ENCODE assay signal across 8 cellular contexts in the genomic region with DNA sequence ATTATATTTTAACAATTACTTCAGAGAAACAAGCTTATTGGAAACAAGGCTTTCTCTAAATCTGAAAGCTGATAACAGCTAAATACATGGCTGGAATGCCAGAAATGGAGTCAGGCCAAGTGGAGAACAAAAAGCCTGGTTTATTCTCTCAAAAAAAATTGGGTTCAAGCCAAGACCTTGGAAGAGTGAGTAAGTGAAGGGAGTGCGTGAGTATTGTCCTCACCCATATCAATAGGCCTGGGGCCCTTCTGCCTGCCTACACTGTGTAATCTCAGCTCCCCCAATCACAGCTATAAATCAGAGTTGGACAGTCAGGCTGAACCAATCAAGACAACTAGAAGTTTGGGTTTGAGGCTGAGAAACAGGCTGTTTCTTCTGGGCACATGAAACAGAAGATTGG. TPM values are rescaled to one million over a fixed set of nuclear protein-coding genes. Genes with fewer than 3 reads are reported as not detected.
A peak's percentile ranks its signal among the peaks of the same experiment; 100 is the strongest.
DNase-seq lines count a peak whose midpoint lies in the region; ATAC-seq and TF ChIP-seq lines count a peak whose summit lies in the region.

No MANE protein-coding gene starts in this region.

- peaks cover 3% of the 10 kb centered on the region for H3K4me1 ChIP-seq in prostate gland (replicated peaks)

- TF ChIP-seq CTCF in fibroblast of villous mesenchyme (IDR thresholded peaks at IDR 0.05; ENCODE audit: insufficient read depth, low read depth, low read length): no peak
- TF ChIP-seq CTCF in prostate gland (IDR thresholded peaks at IDR 0.05): no peak

- no peaks in the 10 kb centered on the region for H3K27me3 ChIP-seq in prostate gland (replicated peaks; ENCODE audit: insufficient read depth)

- DNase-seq in activated T-cell treated with anti-CD3 and anti-CD28 coated beads, Interleukin-2, amount 50 U/mL, for 24 hours: no peak
- no peak for DNase-seq in activated T-cell treated with anti-CD3 and anti-CD28 coated beads, Interleukin-2, amount 50 U/mL, for 1 hour
- DNase-seq in T1000 (lab: John Stamatoyannopoulos, UW) (peak; percentile 37), fibroblast of villous mesenchyme (ENCODE audit: low read depth) (peak; percentile 80), prostate gland (ENCODE audit: low spot score) (no peak), retina (no peak), cerebellar nuclear complex (lab: John Stamatoyannopoulos, UW) (no peak)

- no peaks in the 10 kb centered on the region for H3K36me3 ChIP-seq in prostate gland

- intact Hi-C loops in prostate gland (cut with DNase I): loop anchor here (2.0 kb wide), 1 partner anchor 78 kb away; no protein-coding TSS in a partner anchor

- H3K9me3 Mint-ChIP-seq in activated T-cell treated with anti-CD3 and anti-CD28 coated beads, Interleukin-2, amount 50 U/mL, for 24 hours: no peaks in the 10 kb centered on the region

- TF ChIP-seq POLR2A in prostate gland (IDR thresholded peaks at IDR 0.05): no peak

- H3K4me3 Mint-ChIP-seq in activated T-cell treated with anti-CD3 and anti-CD28 coated beads, Interleukin-2, amount 50 U/mL, for 24 hours: no peak overlapping the region

- H3K27ac ChIP-seq in prostate gland: peak overlapping the region; percentile 28 to 66

- 14% methylated on average over 1 of the region's 1 CpG for WGBS in prostate gland

- peaks cover 92% of the 10 kb centered on the region for H3K4me1 Mint-ChIP-seq in activated T-cell treated with anti-CD3 and anti-CD28 coated beads, Interleukin-2, amount 50 U/mL, for 24 hours (ENCODE audit: low read depth)

- no peaks in the 10 kb centered on the region for H3K27me3 Mint-ChIP-seq in activated T-cell treated with anti-CD3 and anti-CD28 coated beads, Interleukin-2, amount 50 U/mL, for 24 hours

- H3K9me3 ChIP-seq in prostate gland: no peaks in the 10 kb centered on the region

- H3K27ac Mint-ChIP-seq in activated T-cell treated with anti-CD3 and anti-CD28 coated beads, Interleukin-2, amount 50 U/mL, for 24 hours: peak overlapping the region; percentile 80

- H3K4me3 ChIP-seq in fibroblast of villous mesenchyme (ENCODE audit: low read depth, low read length) (no peak overlapping the region), prostate gland (no peak overlapping the region)

- peaks cover 87% of the 10 kb centered on the region for H3K36me3 Mint-ChIP-seq in activated T-cell treated with anti-CD3 and anti-CD28 coated beads, Interleukin-2, amount 50 U/mL, for 24 hours (ENCODE audit: low read depth)

- ATAC-seq in GM19395 (IDR thresholded peaks at IDR 0.05; ENCODE audit: unreplicated experiment): no peak

RNA-seq across cellular contexts. Expression of a gene that starts 7.4 kb away (rescaled TPM):
- total RNA-seq in fibroblast of villous mesenchyme (42.8 and 45.3 TPM in 2 replicates), prostate gland (10 to 100 TPM; 21.8 to 26.1 TPM)

RNA-seq across cellular contexts. Expression of a gene that starts 7.4 kb away (rescaled TPM):
- 10.3 and 15.1 TPM in 2 replicates for total RNA-seq in fibroblast of villous mesenchyme
- total RNA-seq in prostate gland: 10 to 100 TPM; 14.9 to 36.9 TPM

RNA-seq across cellular contexts. Expression of a gene that starts 37.6 kb away (rescaled TPM):
- total RNA-seq in fibroblast of villous mesenchyme: 24.8 and 41.0 TPM in 2 replicates
- 10 to 100 TPM; 15.8 to 32.7 TPM for total RNA-seq in prostate gland

Comparison
In these comparisons a context has a peak if more than half of its experiments do, and no peak if none do; other contexts are left out.
1. DNase-seq: peak in T1000 (single experiment) and fibroblast of villous mesenchyme (single experiment); none in activated T-cell treated with anti-CD3 and anti-CD28 coated beads, Interleukin-2, amount 50 U/mL, for 24 hours (single experiment), activated T-cell treated with anti-CD3 and anti-CD28 coated beads, Interleukin-2, amount 50 U/mL, for 1 hour (single experiment), prostate gland (single experiment), retina (single experiment) and cerebellar nuclear complex (0 of 2).